ENCODE assay signal across 10 cellular contexts in genomic region chr10:110783509-110784103, GRCh38.
A peak's percentile ranks its signal among the peaks of the same experiment; 100 is the strongest.
DNase-seq lines count a peak whose midpoint lies in the region; ATAC-seq and TF ChIP-seq lines count a peak whose summit lies in the region.
"Had no signal": no experiment of that assay in that cellular context is flagged by ENCODE, and none has a peak within 500 bp of the region (broad histone marks: within the 10 kb centered on the region; RNA-seq: fewer than 3 reads in every experiment).

No MANE protein-coding gene starts in this region.

- peaks cover 9% of the 10 kb centered on the region for H3K36me3 Mint-ChIP-seq in activated naive CD8-positive, alpha-beta T cell treated with anti-CD3 and anti-CD28 coated beads for 36 hours

- H3K36me3 ChIP-seq in left ventricle myocardium inferior: peaks cover 12% of the 10 kb centered on the region
- H3K36me3 ChIP-seq in transverse colon: no peaks in the 10 kb centered on the region
- H3K36me3 ChIP-seq in colonic mucosa: no peaks in the 10 kb centered on the region

- 67 to 68% methylated on average over 7 of the region's 7 CpGs for WGBS in transverse colon (ENCODE audit: low coverage in 1 of 2), 2 donors

- intact Hi-C loops in left ventricle myocardium inferior (cut with micrococcal nuclease): no loop called here
- intact Hi-C loops in Right ventricle myocardium inferior (cut with DNase I): loop anchor here (10.0 kb wide), 1 partner anchor 1581 kb away; no protein-coding TSS in a partner anchor
- intact Hi-C loops in transverse colon (cut with DNase I; ENCODE audit: low total_unique reads): no loop called here
- intact Hi-C loops in colonic mucosa (cut with DNase I): no loop called here

- TF ChIP-seq POLR2A in transverse colon (IDR thresholded peaks at IDR 0.05): no peak

- H3K4me1 ChIP-seq in left ventricle myocardium inferior (peaks cover 100% of the 10 kb centered on the region), transverse colon (no peaks in the 10 kb centered on the region), colonic mucosa (no peaks in the 10 kb centered on the region)

- no peak for TF ChIP-seq EP300 in transverse colon (IDR thresholded peaks at IDR 0.05; ENCODE audit: low read depth)

- H3K27ac ChIP-seq in left ventricle myocardium inferior (replicated peaks) (peak overlapping the region; percentile 85), transverse colon (peak overlapping the region; percentile 26 to 45 (median 38)), colonic mucosa (no peak overlapping the region)

- no peaks in the 10 kb centered on the region for H3K27me3 Mint-ChIP-seq in activated naive CD8-positive, alpha-beta T cell treated with anti-CD3 and anti-CD28 coated beads for 36 hours

- no peak overlapping the region for H3K9ac ChIP-seq in colonic mucosa (ENCODE audit: low read depth in 2 of 2, low read length in 2 of 2)

- ATAC-seq in Right ventricle myocardium inferior (no peak), GM18867 (IDR thresholded peaks at IDR 0.05; ENCODE audit: unreplicated experiment) (no peak)

- H3K4me3 ChIP-seq in left ventricle myocardium inferior (no peak overlapping the region), retinal pigment epithelial cell (ENCODE audit: low read length) (no peak overlapping the region), transverse colon (no peak overlapping the region), colonic mucosa (no peak overlapping the region)

- peaks cover 68% of the 10 kb centered on the region for H3K4me1 Mint-ChIP-seq in activated naive CD8-positive, alpha-beta T cell treated with anti-CD3 and anti-CD28 coated beads for 36 hours

- DNase-seq in left ventricle myocardium inferior (no peak), Right ventricle myocardium inferior (ENCODE audit: missing footprints) (no peak), retinal pigment epithelial cell (ENCODE audit: low read depth) (peak; percentile 23), transverse colon (no peak), SW480 (ENCODE audit: low spot score) (no peak), colonic mucosa (no peak)
- peak; percentile 77 for DNase-seq in activated naive CD8-positive, alpha-beta T cell treated with anti-CD3 and anti-CD28 coated beads for 36 hours
- DNase-seq: mesenchymal stem cell had no signal

- in situ Hi-C loops in transverse colon (cut with MboI; ENCODE audit: low pct_ligation_motif_present in 1 of 4, low pct_unique_long_range_greater_than_20kb in 1 of 4, low sequenced_read_pairs in 3 of 4): loop anchor here in 1 of 4 donors (25.0 kb wide), 1 partner anchor 104 kb away; no protein-coding TSS in a partner anchor

- peak overlapping the region; percentile 40 for H3K4me3 Mint-ChIP-seq in activated naive CD8-positive, alpha-beta T cell treated with anti-CD3 and anti-CD28 coated beads for 36 hours
- H3K4me3 Mint-ChIP-seq: dendritic cell treated with granulocyte-macrophage colony-stimulating factor and Interleukin-4, amounts not matched to agents 40 ng/mL and 50 ng/mL, for 4 days had no signal

- TF ChIP-seq CTCF in left ventricle myocardium inferior (IDR thresholded peaks at IDR 0.05; ENCODE audit: borderline replicate concordance) (no peak), retinal pigment epithelial cell (conservative IDR thresholded peaks at IDR 0.05; ENCODE audit: low read depth, low read length) (no peak), transverse colon (IDR thresholded peaks at IDR 0.05) (no peak), colonic mucosa (IDR thresholded peaks at IDR 0.05) (no peak)

- no peaks in the 10 kb centered on the region for H3K27me3 ChIP-seq in left ventricle myocardium inferior (ENCODE audit: low read depth)
- no peaks in the 10 kb centered on the region for H3K27me3 ChIP-seq in transverse colon
- no peaks in the 10 kb centered on the region for H3K27me3 ChIP-seq in colonic mucosa

- H3K27ac Mint-ChIP-seq in activated naive CD8-positive, alpha-beta T cell treated with anti-CD3 and anti-CD28 coated beads for 36 hours: peak overlapping the region; percentile 88
- H3K27ac Mint-ChIP-seq: dendritic cell treated with granulocyte-macrophage colony-stimulating factor and Interleukin-4, amounts not matched to agents 40 ng/mL and 50 ng/mL, for 4 days had no signal

- peaks cover 8% of the 10 kb centered on the region for H3K9me3 Mint-ChIP-seq in activated naive CD8-positive, alpha-beta T cell treated with anti-CD3 and anti-CD28 coated beads for 36 hours
- H3K9me3 Mint-ChIP-seq: dendritic cell treated with granulocyte-macrophage colony-stimulating factor and Interleukin-4, amounts not matched to agents 40 ng/mL and 50 ng/mL, for 4 days had no signal

- H3K9me3 ChIP-seq in left ventricle myocardium inferior (replicated peaks): no peaks in the 10 kb centered on the region
- no peaks in the 10 kb centered on the region for H3K9me3 ChIP-seq in transverse colon
- H3K9me3 ChIP-seq in colonic mucosa: no peaks in the 10 kb centered on the region

Comparison
In these comparisons a context has a peak if more than half of its experiments do, and no peak if none do; other contexts are left out.
1. DNase-seq: peak in activated naive CD8-positive, alpha-beta T cell treated with anti-CD3 and anti-CD28 coated beads for 36 hours (single experiment) and retinal pigment epithelial cell (single experiment); none in left ventricle myocardium inferior (single experiment), Right ventricle myocardium inferior (single experiment), transverse colon (single experiment), SW480 (single experiment) and colonic mucosa (single experiment).